2 cellular contexts compared by ENCODE assay signal in genomic region chr16:4009177-4009576, GRCh38.
TF ChIP-seq lines count a peak whose summit lies in the region.

No MANE protein-coding gene starts in this region.

TF ChIP-seq in GM23338, 12 proteins besides CTCF, POLR2A, EP300 and RAD21 (continued from another document):
- no peak for TF ChIP-seq REST (IDR thresholded peaks at IDR 0.05; ENCODE audit: unreplicated experiment)
- TF ChIP-seq ZNF331 (CRISPR knock-in tag; IDR thresholded peaks at IDR 0.05; ENCODE audit: low read depth) = no peak
- no peak for TF ChIP-seq ZNF114 (CRISPR knock-in tag; IDR thresholded peaks at IDR 0.05)
- no peak for TF ChIP-seq CREB1 (CRISPR knock-in tag; IDR thresholded peaks at IDR 0.05; ENCODE audit: low read depth)
- TF ChIP-seq ETS1 (IDR thresholded peaks at IDR 0.05) = no peak
- TF ChIP-seq EZH2 (IDR thresholded peaks at IDR 0.05; ENCODE audit: low read depth, unreplicated experiment) = no peak
- TF ChIP-seq STAT1 (IDR thresholded peaks at IDR 0.05; ENCODE audit: unreplicated experiment) = no peak
- TF ChIP-seq POLR2AphosphoS5 (IDR thresholded peaks at IDR 0.05; ENCODE audit: low read depth) = no peak
- TF ChIP-seq NANOG (IDR thresholded peaks at IDR 0.05; ENCODE audit: borderline replicate concordance) = no peak
- no peak for TF ChIP-seq ZNF462 (CRISPR knock-in tag; IDR thresholded peaks at IDR 0.05)
- no peak for TF ChIP-seq JUNB (IDR thresholded peaks at IDR 0.05; ENCODE audit: unreplicated experiment)

TF ChIP-seq in IMR-90, 13 proteins besides CTCF, POLR2A, EP300 and RAD21 (continued from another document):
- TF ChIP-seq USF2 (IDR thresholded peaks at IDR 0.05; ENCODE audit: low read depth, low read length) = no peak
- no peak for TF ChIP-seq MAZ (IDR thresholded peaks at IDR 0.05; ENCODE audit: borderline replicate concordance, low read depth, low read length)
- no peak for TF ChIP-seq BHLHE40 (IDR thresholded peaks at IDR 0.05; ENCODE audit: low read depth, low read length)
